In genomic region chr6:169975286-169975685, GRCh38 we compare ENCODE assay signal across 23 cellular contexts.
"Had no signal": no experiment of that assay in that cellular context is flagged by ENCODE, and none has a peak within 500 bp of the region (broad histone marks: within the 10 kb centered on the region; RNA-seq: fewer than 3 reads in every experiment).

No MANE protein-coding gene starts in this region.

- H3K4me3 Mint-ChIP-seq: activated B cell treated with CpG ODN at 0.5 μM for 24 hours; activated CD4-positive, alpha-beta T cell treated with anti-CD3 and anti-CD28 coated beads for 36 hours; activated T-helper 1 cell treated with anti-CD3 and anti-CD28 coated beads, Interleukin-12 subunit alpha, Interleukin-12 subunit beta, Interleukin-2, Interleukin-4 antibody, amounts not matched to agents 30 ng/mL and 10 ng/mL and 1 ng/mL, durations not matched to agents 14 hours and 24 hours and 36 hours; mesothelial cell of epicardium; nephron progenitor cell; stimulated activated effector memory CD8-positive, alpha-beta T cell treated with anti-CD3 and anti-CD28 coated beads, Interleukin-12 subunit alpha, Interleukin-12 subunit beta, amount 100 ng/mL, for 72 hours; stimulated activated naive CD8-positive, alpha-beta T cell treated with anti-CD3 and anti-CD28 coated beads, Interleukin-15, amount 100 ng/mL, for 72 hours; T-helper 1 cell treated with Interleukin-12 subunit alpha and Interleukin-12 subunit beta and Interleukin-4 antibody, amounts not matched to agents 30 μg/mL and 1 μg/mL, for 36 hours had no signal

- H3K4me1 Mint-ChIP-seq: activated B cell treated with CpG ODN at 0.5 μM for 24 hours; activated CD4-positive, alpha-beta T cell treated with anti-CD3 and anti-CD28 coated beads for 36 hours; mesothelial cell of epicardium; stimulated activated naive CD8-positive, alpha-beta T cell treated with anti-CD3 and anti-CD28 coated beads, Interleukin-15, amount 100 ng/mL, for 72 hours had no signal

- H3K27ac Mint-ChIP-seq: activated B cell treated with CpG ODN at 0.5 μM for 24 hours; activated CD4-positive, alpha-beta T cell treated with anti-CD3 and anti-CD28 coated beads for 36 hours; activated naive CD4-positive, alpha-beta T cell treated with anti-CD3 and anti-CD28 coated beads, Interleukin-2, amount 50 U/mL, for 72 hours; activated T-helper 1 cell treated with anti-CD3 and anti-CD28 coated beads, Interleukin-12 subunit alpha, Interleukin-12 subunit beta, Interleukin-2, Interleukin-4 antibody, amounts not matched to agents 30 ng/mL and 10 ng/mL and 1 ng/mL, durations not matched to agents 14 hours and 24 hours and 36 hours; mesothelial cell of epicardium; nephron progenitor cell; stimulated activated effector memory CD8-positive, alpha-beta T cell treated with anti-CD3 and anti-CD28 coated beads, Interleukin-12 subunit alpha, Interleukin-12 subunit beta, amount 100 ng/mL, for 72 hours; stimulated activated naive CD8-positive, alpha-beta T cell treated with anti-CD3 and anti-CD28 coated beads, Interleukin-15, amount 100 ng/mL, for 72 hours; T-helper 1 cell treated with Interleukin-12 subunit alpha and Interleukin-12 subunit beta and Interleukin-4 antibody, amounts not matched to agents 30 μg/mL and 1 μg/mL, for 36 hours had no signal

- H3K27ac ChIP-seq: breast epithelium, colonic mucosa, gastroesophageal sphincter, heart left ventricle, left ventricle myocardium inferior, pancreas, skin epidermis, vagina had no signal

- H3K9me3 ChIP-seq: breast epithelium, colonic mucosa, gastroesophageal sphincter, heart left ventricle, left ventricle myocardium inferior, pancreas, vagina had no signal

- H3K27me3 Mint-ChIP-seq: activated CD4-positive, alpha-beta T cell treated with anti-CD3 and anti-CD28 coated beads for 36 hours had no signal

- H3K4me3 ChIP-seq: breast epithelium, colonic mucosa, gastroesophageal sphincter, heart left ventricle, left ventricle myocardium inferior, pancreas, skin epidermis, vagina had no signal

- ATAC-seq: activated CD4-positive, alpha-beta T cell treated with anti-CD3 and anti-CD28 coated beads for 36 hours; activated naive CD4-positive, alpha-beta T cell treated with anti-CD3 and anti-CD28 coated beads, Interleukin-2, amount 50 U/mL, for 72 hours; gastroesophageal sphincter; heart left ventricle; pancreas; right cardiac atrium; stimulated activated effector memory CD8-positive, alpha-beta T cell treated with anti-CD3 and anti-CD28 coated beads, Interleukin-12 subunit alpha, Interleukin-12 subunit beta, amount 100 ng/mL, for 72 hours; stimulated activated naive CD8-positive, alpha-beta T cell treated with anti-CD3 and anti-CD28 coated beads, Interleukin-15, amount 100 ng/mL, for 72 hours had no signal

- DNase-seq: activated B cell treated with CpG ODN at 0.5 μM for 24 hours; activated CD4-positive, alpha-beta T cell treated with anti-CD3 and anti-CD28 coated beads for 36 hours; activated CD4-positive, alpha-beta T cell treated with anti-CD3 and anti-CD28 coated beads, Interleukin-2, amount 50 U/mL, for 4 hours; activated CD8-positive, alpha-beta memory T cell treated with anti-CD3 and anti-CD28 coated beads, Interleukin-2, amount 50 U/mL, for 48 hours; colonic mucosa; left ventricle myocardium inferior; nephron progenitor cell; stimulated activated CD4-positive, alpha-beta T cell treated with anti-CD3 and anti-CD28 coated beads, Interleukin-2, amount 100 ng/mL, for 24 hours; stimulated activated naive CD8-positive, alpha-beta T cell treated with anti-CD3 and anti-CD28 coated beads, Interleukin-15, amount 100 ng/mL, for 72 hours; T1000; trophoblast cell had no signal

- H3K4me1 ChIP-seq: breast epithelium, colonic mucosa, gastroesophageal sphincter, pancreas had no signal

- H3K36me3 ChIP-seq: breast epithelium, colonic mucosa, gastroesophageal sphincter, heart left ventricle, left ventricle myocardium inferior, pancreas, vagina had no signal

- H3K27me3 ChIP-seq: colonic mucosa, pancreas, vagina had no signal

- H3K36me3 Mint-ChIP-seq: activated naive CD4-positive, alpha-beta T cell treated with anti-CD3 and anti-CD28 coated beads, Interleukin-2, amount 50 U/mL, for 72 hours; mesothelial cell of epicardium; stimulated activated effector memory CD8-positive, alpha-beta T cell treated with anti-CD3 and anti-CD28 coated beads, Interleukin-12 subunit alpha, Interleukin-12 subunit beta, amount 100 ng/mL, for 72 hours had no signal

- H3K9me3 Mint-ChIP-seq: activated B cell treated with CpG ODN at 0.5 μM for 24 hours; activated naive CD4-positive, alpha-beta T cell treated with anti-CD3 and anti-CD28 coated beads, Interleukin-2, amount 50 U/mL, for 72 hours; activated T-helper 1 cell treated with anti-CD3 and anti-CD28 coated beads, Interleukin-12 subunit alpha, Interleukin-12 subunit beta, Interleukin-2, Interleukin-4 antibody, amounts not matched to agents 30 ng/mL and 10 ng/mL and 1 ng/mL, durations not matched to agents 14 hours and 24 hours and 36 hours; mesothelial cell of epicardium; nephron progenitor cell; stimulated activated effector memory CD8-positive, alpha-beta T cell treated with anti-CD3 and anti-CD28 coated beads, Interleukin-12 subunit alpha, Interleukin-12 subunit beta, amount 100 ng/mL, for 72 hours; stimulated activated naive CD8-positive, alpha-beta T cell treated with anti-CD3 and anti-CD28 coated beads, Interleukin-15, amount 100 ng/mL, for 72 hours; T-helper 1 cell treated with Interleukin-12 subunit alpha and Interleukin-12 subunit beta and Interleukin-4 antibody, amounts not matched to agents 30 μg/mL and 1 μg/mL, for 36 hours had no signal
